ENCODE assay signal across 18 cellular contexts in genomic region chr4:2347190-2347589, GRCh38.
"Had no signal": no experiment of that assay in that cellular context is flagged by ENCODE, and none has a peak within 500 bp of the region (broad histone marks: within the 10 kb centered on the region; RNA-seq: fewer than 3 reads in every experiment).

No MANE protein-coding gene starts in this region.

- H3K4me3 ChIP-seq: esophagus squamous epithelium, hepatocyte, lung, spleen had no signal

- ATAC-seq: foreskin keratinocyte, left colon, left ventricle myocardium superior, sciatic nerve had no signal

- H3K27ac Mint-ChIP-seq: dendritic cell treated with granulocyte-macrophage colony-stimulating factor and Interleukin-4, amounts not matched to agents 40 ng/mL and 50 ng/mL, for 4 days had no signal

- DNase-seq: esophagus squamous epithelium; foreskin keratinocyte; left colon; left ventricle myocardium superior; mesenchymal stem cell; midbrain; posterior cingulate gyrus; spleen; stimulated activated CD4-positive, alpha-beta T cell treated with anti-CD3 and anti-CD28 coated beads, Interleukin-15, amount 100 ng/mL, for 24 hours; stimulated activated CD4-positive, alpha-beta T cell treated with anti-CD3 and anti-CD28 coated beads, Interleukin-1b, Interleukin-23, amount 100 ng/mL, for 48 hours; stimulated activated CD4-positive, alpha-beta T cell treated with anti-CD3 and anti-CD28 coated beads, Interleukin-4, amount 100 ng/mL, for 24 hours; stimulated activated naive CD4-positive, alpha-beta T cell treated with Interleukin-2 at 50 U/mL for 16 hours; trophoblast cell had no signal

- H3K4me3 Mint-ChIP-seq: dendritic cell treated with granulocyte-macrophage colony-stimulating factor and Interleukin-4, amounts not matched to agents 40 ng/mL and 50 ng/mL, for 4 days had no signal

- H3K9me3 ChIP-seq: esophagus squamous epithelium, neutrophil had no signal
